24 cellular contexts compared by ENCODE assay signal in genomic region chr2:23540804-23541360, GRCh38.
"Had no signal": no experiment of that assay in that cellular context is flagged by ENCODE, and none has a peak within 500 bp of the region (broad histone marks: within the 10 kb centered on the region; RNA-seq: fewer than 3 reads in every experiment).

No MANE protein-coding gene starts in this region.

- DNase-seq: activated CD4-positive, alpha-beta T cell treated with anti-CD3 and anti-CD28 coated beads for 48 hours; activated CD4-positive, alpha-beta T cell treated with anti-CD3 and anti-CD28 coated beads, Interleukin-2, amount 50 U/mL, for 48 hours; activated CD8-positive, alpha-beta memory T cell treated with anti-CD3 and anti-CD28 coated beads for 24 hours; activated effector memory CD4-positive, alpha-beta T cell treated with anti-CD3 and anti-CD28 coated beads, Interleukin-2, amount 50 U/mL, for 16 hours; activated naive CD4-positive, alpha-beta T cell treated with anti-CD3 and anti-CD28 coated beads for 36 hours; anterior cingulate cortex; cerebellar nuclear complex; colonic mucosa; effector CD8-positive, alpha-beta T cell; erythroblast; mammary epithelial cell; nephron progenitor cell; ovary; right lobe of liver; stimulated activated CD4-positive, alpha-beta T cell treated with anti-CD3 and anti-CD28 coated beads, Interleukin-12 subunit alpha, Interleukin-12 subunit beta, amount 100 ng/mL, for 4 hours; stimulated activated CD4-positive, alpha-beta T cell treated with anti-CD3 and anti-CD28 coated beads, Interleukin-4, amount 100 ng/mL, for 1 hour; stimulated activated naive CD8-positive, alpha-beta T cell treated with anti-CD3 and anti-CD28 coated beads, Interleukin-15, Interleukin-2, amounts not matched to agents 100 U/mL and 50 U/mL, for 24 hours; T-helper 1 cell had no signal

- H3K4me3 Mint-ChIP-seq: activated naive CD4-positive, alpha-beta T cell treated with anti-CD3 and anti-CD28 coated beads for 36 hours; nephron progenitor cell; T-helper 2 cell treated with Interferon-gamma antibody and Interleukin-4, amounts not matched to agents 5 μg/mL and 100 μg/mL, for 36 hours had no signal

- H3K4me1 ChIP-seq: colonic mucosa, right lobe of liver had no signal

- H3K27ac Mint-ChIP-seq: activated naive CD4-positive, alpha-beta T cell treated with anti-CD3 and anti-CD28 coated beads for 36 hours; progenitor cell of endocrine pancreas; T-helper 2 cell treated with Interferon-gamma antibody and Interleukin-4, amounts not matched to agents 5 μg/mL and 100 μg/mL, for 36 hours had no signal

- H3K4me3 ChIP-seq: colonic mucosa, ovary, right lobe of liver, skin epidermis, testis had no signal

- H3K27ac ChIP-seq: colonic mucosa, ovary, right lobe of liver, VCaP had no signal

- ATAC-seq: activated CD4-positive, CD25-positive, alpha-beta regulatory T cell treated with anti-CD3 and anti-CD28 coated beads, Interleukin-2, amount 50 U/mL, for 24 hours; right lobe of liver; stimulated activated naive CD8-positive, alpha-beta T cell treated with anti-CD3 and anti-CD28 coated beads, Interleukin-15, Interleukin-2, amounts not matched to agents 100 U/mL and 50 U/mL, for 24 hours had no signal

- H3K9me3 ChIP-seq: colonic mucosa, ovary, right lobe of liver, testis had no signal

- H3K36me3 ChIP-seq: colonic mucosa, ovary, right lobe of liver had no signal

- H3K27me3 ChIP-seq: colonic mucosa, ovary, right lobe of liver, testis had no signal

- H3K9me3 Mint-ChIP-seq: activated naive CD4-positive, alpha-beta T cell treated with anti-CD3 and anti-CD28 coated beads for 36 hours; nephron progenitor cell; T-helper 2 cell treated with Interferon-gamma antibody and Interleukin-4, amounts not matched to agents 5 μg/mL and 100 μg/mL, for 36 hours had no signal
